18 cellular contexts compared by ENCODE assay signal in genomic region chr10:132266594-132267161, GRCh38.
"Had no signal": no experiment of that assay in that cellular context is flagged by ENCODE, and none has a peak within 500 bp of the region (broad histone marks: within the 10 kb centered on the region; RNA-seq: fewer than 3 reads in every experiment).

No MANE protein-coding gene starts in this region.

- H3K27ac Mint-ChIP-seq: activated naive CD8-positive, alpha-beta T cell treated with anti-CD3 and anti-CD28 coated beads for 36 hours; naive B cell; progenitor cell of endocrine pancreas had no signal

- H3K36me3 ChIP-seq: heart right ventricle, neutrophil had no signal

- H3K27me3 ChIP-seq: neutrophil had no signal

- H3K27ac ChIP-seq: coronary artery, heart right ventricle, neutrophil had no signal

- H3K9me3 ChIP-seq: heart right ventricle, neutrophil had no signal

- H3K27me3 Mint-ChIP-seq: activated naive CD8-positive, alpha-beta T cell treated with anti-CD3 and anti-CD28 coated beads for 36 hours; naive B cell had no signal

- H3K4me3 Mint-ChIP-seq: activated naive CD8-positive, alpha-beta T cell treated with anti-CD3 and anti-CD28 coated beads for 36 hours had no signal

- DNase-seq: activated CD4-positive, alpha-beta T cell treated with anti-CD3 and anti-CD28 coated beads, Interleukin-2, amount 50 U/mL, for 48 hours; activated gamma-delta T cell treated with Interleukin-2 at 50 U/mL for 16 hours; activated naive CD8-positive, alpha-beta T cell treated with anti-CD3 and anti-CD28 coated beads for 36 hours; activated T-cell treated with anti-CD3 and anti-CD28 coated beads, Interleukin-2, amount 50 U/mL, for 48 hours; anterior cingulate cortex; effector CD4-positive, alpha-beta T cell; foreskin melanocyte; midbrain; naive B cell; stimulated activated naive CD4-positive, alpha-beta T cell treated with Interleukin-2 at 50 U/mL for 16 hours; T-helper 2 cell; trophoblast cell had no signal

- H3K36me3 Mint-ChIP-seq: activated naive CD8-positive, alpha-beta T cell treated with anti-CD3 and anti-CD28 coated beads for 36 hours; naive B cell had no signal

- H3K4me3 ChIP-seq: coronary artery, heart right ventricle, lung had no signal

- ATAC-seq: heart right ventricle, sciatic nerve had no signal
